ENCODE assay signal across 19 cellular contexts in genomic region chr3:65019412-65020093, GRCh38.
DNase-seq lines count a peak whose midpoint lies in the region; ATAC-seq and TF ChIP-seq lines count a peak whose summit lies in the region.
"Had no signal": no experiment of that assay in that cellular context is flagged by ENCODE, and none has a peak within 500 bp of the region (broad histone marks: within the 10 kb centered on the region; RNA-seq: fewer than 3 reads in every experiment).

No MANE protein-coding gene starts in this region.

- ATAC-seq in heart right ventricle (peak in 3 of 8 donors; percentile 22 to 49 (median 41)), right cardiac atrium (no peak)
- ATAC-seq: A549; activated CD4-positive, CD25-positive, alpha-beta regulatory T cell treated with anti-CD3 and anti-CD28 coated beads, Interleukin-2, amount 50 U/mL, for 24 hours; stimulated activated naive CD8-positive, alpha-beta T cell treated with anti-CD3 and anti-CD28 coated beads, Interleukin-15, Interleukin-2, amounts not matched to agents 100 U/mL and 50 U/mL, for 24 hours had no signal

- H3K79me2 ChIP-seq in SK-N-SH (ENCODE audit: insufficient read depth): no peaks in the 10 kb centered on the region
- H3K79me2 ChIP-seq: parathyroid adenoma had no signal

- H3K4me1 Mint-ChIP-seq in type B pancreatic cell (ENCODE audit: unreplicated experiment): peaks cover 52% of the 10 kb centered on the region

- DNase-seq in heart right ventricle (no peak), right cardiac atrium (no peak), SK-N-SH (no peak), kidney epithelial cell (ENCODE audit: low read depth) (peak; percentile 41), type B pancreatic cell (ENCODE audit: extremely low spot score, unreplicated experiment) (no peak), KG1 (lab: John Stamatoyannopoulos, UW) (no peak), NCI-H345 treated with DMSO at 0.1 percent for 48 hours (lab: John Stamatoyannopoulos, UW; ENCODE audit: unreplicated experiment) (no peak), esophagus squamous epithelium (lab: John Stamatoyannopoulos, UW) (no peak)
- DNase-seq: activated gamma-delta T cell treated with Interleukin-2 at 50 U/mL for 16 hours; C1 segment of cervical spinal cord; erythroblast; MG63; NCI-H2107; stimulated activated CD4-positive, alpha-beta T cell treated with anti-CD3 and anti-CD28 coated beads, Interleukin-15, amount 100 ng/mL, for 24 hours; stimulated activated naive CD8-positive, alpha-beta T cell treated with anti-CD3 and anti-CD28 coated beads, Interleukin-15, Interleukin-2, amounts not matched to agents 100 U/mL and 50 U/mL, for 24 hours had no signal

- H3K9ac ChIP-seq in SK-N-SH: no peak overlapping the region
- H3K9ac ChIP-seq: parathyroid adenoma had no signal

- peak overlapping the region; percentile 67 for H3K27ac Mint-ChIP-seq in type B pancreatic cell
- H3K27ac Mint-ChIP-seq: T-helper 1 cell treated with Interleukin-12 subunit alpha and Interleukin-12 subunit beta and Interleukin-4 antibody, amounts not matched to agents 30 μg/mL and 1 μg/mL, for 36 hours had no signal

- POLR2A ChIA-PET in SK-N-SH (lab: Yijun Ruan, JAX): interaction anchor here (0.6 to 1.1 kb wide), 2 partner anchors 10 to 679 kb away, joined by 3 to 4 read pairs; no protein-coding TSS in a partner anchor

- TF ChIP-seq EP300 in SK-N-SH (IDR thresholded peaks at IDR 0.05; ENCODE audit: borderline replicate concordance in 1 of 2, low read depth in 1 of 2, low read length in 1 of 2): no peak

- no peaks in the 10 kb centered on the region for H3K36me3 Mint-ChIP-seq in type B pancreatic cell

- H3K4me1 ChIP-seq in heart right ventricle (peaks cover 0 to 30% (median 9%) of the 10 kb centered on the region in 9 donors), right cardiac atrium (ENCODE audit: control insufficient read depth, insufficient read depth, low read length) (no peaks in the 10 kb centered on the region), SK-N-SH (ENCODE audit: control insufficient read depth in 1 of 2, insufficient read depth in 2 of 2, low read depth in 1 of 2, low read length in 1 of 2) (peaks cover 0 to 11% of the 10 kb centered on the region in 2 experiments; a peak in 2 of 4 replicates), esophagus squamous epithelium (peaks cover 0 to 8% (median 0%) of the 10 kb centered on the region in 3 donors)
- H3K4me1 ChIP-seq: A549, parathyroid adenoma had no signal

- no peaks in the 10 kb centered on the region for H3F3A ChIP-seq in SK-N-SH (replicated peaks; ENCODE audit: insufficient read depth)

- H4K20me1 ChIP-seq in SK-N-SH (ENCODE audit: insufficient read depth): no peaks in the 10 kb centered on the region

- H3K27me3 ChIP-seq in heart right ventricle: no peaks in the 10 kb centered on the region
- no peaks in the 10 kb centered on the region for H3K27me3 ChIP-seq in right cardiac atrium (ENCODE audit: control insufficient read depth, insufficient read depth)
- no peaks in the 10 kb centered on the region for H3K27me3 ChIP-seq in SK-N-SH (ENCODE audit: insufficient read depth)
- H3K27me3 ChIP-seq in kidney epithelial cell (ENCODE audit: control insufficient read depth, insufficient read depth, low read length): no peaks in the 10 kb centered on the region
- no peaks in the 10 kb centered on the region for H3K27me3 ChIP-seq in esophagus squamous epithelium
- H3K27me3 ChIP-seq: MG63 had no signal

- no peaks in the 10 kb centered on the region for H3K9me3 ChIP-seq in heart right ventricle
- H3K9me3 ChIP-seq in right cardiac atrium (ENCODE audit: control insufficient read depth, low read length): no peaks in the 10 kb centered on the region
- H3K9me3 ChIP-seq in SK-N-SH: no peaks in the 10 kb centered on the region
- H3K9me3 ChIP-seq in esophagus squamous epithelium: no peaks in the 10 kb centered on the region
- H3K9me3 ChIP-seq: A549, MG63 had no signal

- H3K27ac ChIP-seq in heart right ventricle: peak overlapping the region in 6 of 10 donors; percentile 3 to 42 (median 30)
- no peak overlapping the region for H3K27ac ChIP-seq in right cardiac atrium (ENCODE audit: low read length)
- H3K27ac ChIP-seq in SK-N-SH (ENCODE audit: low read depth in 2 of 2, low read length in 1 of 2): peak overlapping the region in 1 of 2 experiments; percentile 81; a peak in 2 of 4 replicates
- no peak overlapping the region for H3K27ac ChIP-seq in esophagus squamous epithelium
- H3K27ac ChIP-seq: A549, parathyroid adenoma had no signal

- CTCF ChIA-PET in SK-N-SH (lab: Yijun Ruan, JAX): interaction anchor here (1.3 to 1.4 kb wide), 2 partner anchors 13 to 151 kb away, joined by 3 to 4 read pairs; no protein-coding TSS in a partner anchor

- TF ChIP-seq RAD21 in SK-N-SH (IDR thresholded peaks at IDR 0.05; ENCODE audit: low read length): no peak

- H3K9me3 Mint-ChIP-seq in type B pancreatic cell: no peaks in the 10 kb centered on the region

- H3K36me3 ChIP-seq in heart right ventricle: no peaks in the 10 kb centered on the region
- H3K36me3 ChIP-seq in SK-N-SH (replicated peaks in 1 of 2; ENCODE audit: control insufficient read depth in 1 of 2, insufficient read depth in 2 of 2, low read length in 1 of 2): no peaks in the 10 kb centered on the region
- H3K36me3 ChIP-seq in kidney epithelial cell (ENCODE audit: control insufficient read depth, insufficient read depth, low read length): no peaks in the 10 kb centered on the region
- H3K36me3 ChIP-seq in esophagus squamous epithelium: no peaks in the 10 kb centered on the region
- H3K36me3 ChIP-seq: MG63 had no signal

- 71 to 74% methylated on average over 9 of the region's 9 CpGs for WGBS in heart right ventricle, 2 donors
- 74% methylated on average over 9 of the region's 9 CpGs for WGBS in right cardiac atrium
- WGBS in SK-N-SH (ENCODE audit: low lambda C conversion rate): 59% methylated on average over 9 of the region's 9 CpGs
- WGBS in esophagus squamous epithelium, 2 donors: 38 to 43% methylated on average over 9 of the region's 9 CpGs

- H3K27me3 Mint-ChIP-seq in type B pancreatic cell: no peaks in the 10 kb centered on the region

- H3K4me3 Mint-ChIP-seq in type B pancreatic cell: peak overlapping the region; percentile 30
- H3K4me3 Mint-ChIP-seq: T-helper 1 cell treated with Interleukin-12 subunit alpha and Interleukin-12 subunit beta and Interleukin-4 antibody, amounts not matched to agents 30 μg/mL and 1 μg/mL, for 36 hours had no signal

- no peak for TF ChIP-seq POLR2A in esophagus squamous epithelium (IDR thresholded peaks at IDR 0.05)

- intact Hi-C loops in heart right ventricle (cut with DNase I) (no loop called here), right cardiac atrium (cut with DNase I) (no loop called here), esophagus squamous epithelium (cut with DNase I) (no loop called here)

- TF ChIP-seq CTCF in heart right ventricle (IDR thresholded peaks at IDR 0.05): no peak
- no peak for TF ChIP-seq CTCF in SK-N-SH (IDR thresholded peaks at IDR 0.05)
- no peak for TF ChIP-seq CTCF in kidney epithelial cell (IDR thresholded peaks at IDR 0.05; ENCODE audit: insufficient read depth, low read length, poor library complexity, severe bottlenecking)
- no peak for TF ChIP-seq CTCF in type B pancreatic cell (conservative IDR thresholded peaks at IDR 0.05)
- TF ChIP-seq CTCF in esophagus squamous epithelium (IDR thresholded peaks at IDR 0.05): no peak

- no peak overlapping the region for H3K4me2 ChIP-seq in SK-N-SH
- H3K4me2 ChIP-seq: A549 had no signal

- H3K9me2 ChIP-seq in SK-N-SH: no peaks in the 10 kb centered on the region

- no peak overlapping the region for H3K4me3 ChIP-seq in heart right ventricle
- H3K4me3 ChIP-seq in right cardiac atrium (ENCODE audit: low read length): no peak overlapping the region
- no peak overlapping the region for H3K4me3 ChIP-seq in SK-N-SH (ENCODE audit: low read depth in 2 of 2, low read length in 1 of 2)
- H3K4me3 ChIP-seq in kidney epithelial cell (ENCODE audit: low read depth, low read length): no peak overlapping the region
- no peak overlapping the region for H3K4me3 ChIP-seq in esophagus squamous epithelium
- H3K4me3 ChIP-seq: A549, MG63 had no signal

- H2AFZ ChIP-seq in SK-N-SH (ENCODE audit: low read depth): no peak overlapping the region
- H2AFZ ChIP-seq: parathyroid adenoma had no signal

TF ChIP-seq in SK-N-SH, 30 proteins besides CTCF, POLR2A, EP300 and RAD21:
- TF ChIP-seq MEF2A (IDR thresholded peaks at IDR 0.05; ENCODE audit: borderline replicate concordance, low read depth): no peak
- TF ChIP-seq, protein P1, sequence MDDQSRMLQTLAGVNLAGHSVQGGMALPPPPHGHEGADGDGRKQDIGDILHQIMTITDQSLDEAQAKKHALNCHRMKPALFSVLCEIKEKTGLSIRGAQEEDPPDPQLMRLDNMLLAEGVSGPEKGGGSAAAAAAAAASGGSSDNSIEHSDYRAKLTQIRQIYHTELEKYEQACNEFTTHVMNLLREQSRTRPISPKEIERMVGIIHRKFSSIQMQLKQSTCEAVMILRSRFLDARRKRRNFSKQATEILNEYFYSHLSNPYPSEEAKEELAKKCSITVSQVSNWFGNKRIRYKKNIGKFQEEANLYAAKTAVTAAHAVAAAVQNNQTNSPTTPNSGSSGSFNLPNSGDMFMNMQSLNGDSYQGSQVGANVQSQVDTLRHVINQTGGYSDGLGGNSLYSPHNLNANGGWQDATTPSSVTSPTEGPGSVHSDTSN (IDR thresholded peaks at IDR 0.05): peak; percentile 24; the same call in 1 of the 2 replicates
- TF ChIP-seq FOXJ3 (CRISPR knock-in tag; IDR thresholded peaks at IDR 0.05): no peak
- TF ChIP-seq FOXM1 (IDR thresholded peaks at IDR 0.05; ENCODE audit: low read depth): no peak
- TF ChIP-seq CHD2 (IDR thresholded peaks at IDR 0.05; ENCODE audit: low read length, partially characterized antibody): no peak
- peak; percentile 59; the same call in 1 of the 2 replicates for TF ChIP-seq TCF12 (IDR thresholded peaks at IDR 0.05)

Comparison
In these comparisons a context has a peak if more than half of its experiments do, and no peak if none do; other contexts are left out.
1. H3K27ac ChIP-seq: peak in heart right ventricle (6 of 10); none in right cardiac atrium (single experiment) and esophagus squamous epithelium (0 of 4).